Comparison of ENCODE assay signal across 21 cellular contexts in genomic region chr3:72418149-72418686, GRCh38. TPM values are rescaled to one million over a fixed set of nuclear protein-coding genes. Genes with fewer than 3 reads are reported as not detected.
A peak's percentile ranks its signal among the peaks of the same experiment; 100 is the strongest.
DNase-seq lines count a peak whose midpoint lies in the region; ATAC-seq, FAIRE-seq and TF ChIP-seq lines count a peak whose summit lies in the region.
"Had no signal": no experiment of that assay in that cellular context is flagged by ENCODE, and none has a peak within 500 bp of the region (broad histone marks: within the 10 kb centered on the region; RNA-seq: fewer than 3 reads in every experiment).

No MANE protein-coding gene starts in this region.

- POLR2A ChIA-PET in WTC11 (lab: Charles Lee), result no interaction called here

- no peaks in the 10 kb centered on the region for H3K27me3 Mint-ChIP-seq in activated T-helper 2 cell treated with anti-CD3 and anti-CD28 coated beads, Interferon-gamma antibody, Interleukin-2, Interleukin-4, amounts not matched to agents 10 μg/mL and 5 μg/mL and 100 μg/mL, durations not matched to agents 14 hours and 24 hours and 36 hours (ENCODE audit: low read depth)
- no peaks in the 10 kb centered on the region for H3K27me3 Mint-ChIP-seq in WTC11 (ENCODE audit: low read depth)
- H3K27me3 Mint-ChIP-seq: progenitor cell of endocrine pancreas had no signal

- peaks cover 61% of the 10 kb centered on the region for H3K36me3 Mint-ChIP-seq in activated T-helper 2 cell treated with anti-CD3 and anti-CD28 coated beads, Interferon-gamma antibody, Interleukin-2, Interleukin-4, amounts not matched to agents 10 μg/mL and 5 μg/mL and 100 μg/mL, durations not matched to agents 14 hours and 24 hours and 36 hours (ENCODE audit: low read depth)
- peaks cover 26% of the 10 kb centered on the region for H3K36me3 Mint-ChIP-seq in WTC11

- peaks cover 64% of the 10 kb centered on the region for H3K4me1 Mint-ChIP-seq in activated T-helper 2 cell treated with anti-CD3 and anti-CD28 coated beads, Interferon-gamma antibody, Interleukin-2, Interleukin-4, amounts not matched to agents 10 μg/mL and 5 μg/mL and 100 μg/mL, durations not matched to agents 14 hours and 24 hours and 36 hours (ENCODE audit: low read depth)
- peaks cover 47% of the 10 kb centered on the region for H3K4me1 Mint-ChIP-seq in WTC11

- no peaks in the 10 kb centered on the region for H3K4me1 ChIP-seq in breast epithelium

- no peak overlapping the region for H3K4me3 ChIP-seq in GM06990 (replicated peaks; ENCODE audit: low read depth, low read length)
- no peak overlapping the region for H3K4me3 ChIP-seq in breast epithelium
- H3K4me3 ChIP-seq: suprapubic skin had no signal

- H3K27ac ChIP-seq in breast epithelium, result no peak overlapping the region
- H3K27ac ChIP-seq: RWPE1, suprapubic skin had no signal

- H3K9me3 ChIP-seq in breast epithelium, result peaks cover 0 to 15% of the 10 kb centered on the region in 2 donors

- TF ChIP-seq CTCF in GM06990 (IDR thresholded peaks at IDR 0.05; ENCODE audit: insufficient read depth, low read length, poor library complexity, severe bottlenecking) (no peak), breast epithelium (IDR thresholded peaks at IDR 0.05) (no peak), WTC11 (IDR thresholded peaks at IDR 0.05) (no peak)

- DNase-seq in activated CD4-positive, CD25-positive, alpha-beta regulatory T cell treated with anti-CD3 and anti-CD28 coated beads, Interleukin-2, amount 50 U/mL, for 72 hours, result no peak
- DNase-seq in GM06990 (ENCODE audit: extremely low read depth, insufficient read length), result peak; percentile 9
- no peak for DNase-seq in activated T-helper 2 cell treated with anti-CD3 and anti-CD28 coated beads, Interferon-gamma antibody, Interleukin-2, Interleukin-4, amounts not matched to agents 10 μg/mL and 5 μg/mL and 100 μg/mL, durations not matched to agents 14 hours and 24 hours and 36 hours (ENCODE audit: low spot score)
- no peak for DNase-seq in frontal cortex (ENCODE audit: low spot score in 2 of 2)
- no peak for DNase-seq in breast epithelium (ENCODE audit: low spot score in 2 of 2)
- DNase-seq in NCI-H1092 treated with DMSO at 0.1 percent for 48 hours (lab: John Stamatoyannopoulos, UW), result no peak
- DNase-seq in WTC11 (ENCODE audit: low spot score), result no peak
- DNase-seq: activated CD4-positive, alpha-beta T cell treated with anti-CD3 and anti-CD28 coated beads, Interleukin-2, amount 50 U/mL, for 4 hours; aorta; endodermal cell; NCI-H187; NK-92 treated with Interleukin-12 subunit alpha and Interleukin-12 subunit beta, amount 100 ng/mL, for 24 hours; stimulated activated CD4-positive, alpha-beta T cell treated with anti-CD3 and anti-CD28 coated beads, Interleukin-2, amount 100 ng/mL, for 48 hours; SW 1271 had no signal

- H3K4me3 Mint-ChIP-seq in activated T-helper 2 cell treated with anti-CD3 and anti-CD28 coated beads, Interferon-gamma antibody, Interleukin-2, Interleukin-4, amounts not matched to agents 10 μg/mL and 5 μg/mL and 100 μg/mL, durations not matched to agents 14 hours and 24 hours and 36 hours (ENCODE audit: low read depth), result no peak overlapping the region
- H3K4me3 Mint-ChIP-seq in WTC11, result no peak overlapping the region
- H3K4me3 Mint-ChIP-seq: CD14-positive monocyte, endodermal cell, nephron had no signal

- peak; percentile 61 for FAIRE-seq in frontal cortex (lab: Jason Lieb, UNC)
- FAIRE-seq: TTC549 had no signal

- peak overlapping the region; percentile 40 for H3K27ac Mint-ChIP-seq in activated T-helper 2 cell treated with anti-CD3 and anti-CD28 coated beads, Interferon-gamma antibody, Interleukin-2, Interleukin-4, amounts not matched to agents 10 μg/mL and 5 μg/mL and 100 μg/mL, durations not matched to agents 14 hours and 24 hours and 36 hours
- H3K27ac Mint-ChIP-seq in WTC11, result no peak overlapping the region
- H3K27ac Mint-ChIP-seq: endodermal cell, nephron had no signal

- CTCF ChIA-PET in WTC11 (lab: Charles Lee), result no interaction called here

- ATAC-seq in activated CD4-positive, CD25-positive, alpha-beta regulatory T cell treated with anti-CD3 and anti-CD28 coated beads, Interleukin-2, amount 50 U/mL, for 24 hours, result peak; percentile 76 to 91
- no peak for ATAC-seq in WTC11

- TF ChIP-seq POLR2A in breast epithelium (IDR thresholded peaks at IDR 0.05), result no peak

- H3K36me3 ChIP-seq in GM06990 (ENCODE audit: control insufficient read depth, insufficient read depth, low read length), result no peaks in the 10 kb centered on the region
- H3K36me3 ChIP-seq in breast epithelium, result no peaks in the 10 kb centered on the region
- H3K36me3 ChIP-seq: suprapubic skin had no signal

- intact Hi-C loops in activated T-helper 2 cell treated with anti-CD3 and anti-CD28 coated beads, Interferon-gamma antibody, Interleukin-2, Interleukin-4, amounts not matched to agents 10 μg/mL and 5 μg/mL and 100 μg/mL, durations not matched to agents 14 hours and 24 hours and 36 hours (cut with micrococcal nuclease), result loop anchor here (1.0 to 2.0 kb wide), 3 partner anchors 8 to 439 kb away; no protein-coding TSS in a partner anchor
- intact Hi-C loops in breast epithelium (cut with DNase I; ENCODE audit: low total_unique reads), result no loop called here

- H3K27me3 ChIP-seq in GM06990 (replicated peaks; ENCODE audit: control insufficient read depth, insufficient read depth, low read length) (no peaks in the 10 kb centered on the region), breast epithelium (no peaks in the 10 kb centered on the region)
- H3K27me3 ChIP-seq: suprapubic skin had no signal

- H3K9me3 Mint-ChIP-seq in activated T-helper 2 cell treated with anti-CD3 and anti-CD28 coated beads, Interferon-gamma antibody, Interleukin-2, Interleukin-4, amounts not matched to agents 10 μg/mL and 5 μg/mL and 100 μg/mL, durations not matched to agents 14 hours and 24 hours and 36 hours, result peaks cover 22% of the 10 kb centered on the region
- peaks cover 24% of the 10 kb centered on the region for H3K9me3 Mint-ChIP-seq in WTC11

TF ChIP-seq in WTC11, 78 proteins besides CTCF, POLR2A, EP300 and RAD21 (continues in another document):
- TF ChIP-seq NFE2L1 (CRISPR knock-in tag; IDR thresholded peaks at IDR 0.05), result no peak
- TF ChIP-seq ZNF232 (CRISPR knock-in tag; IDR thresholded peaks at IDR 0.05), result no peak
- TF ChIP-seq ZNF671 (CRISPR knock-in tag; IDR thresholded peaks at IDR 0.05), result no peak
- no peak for TF ChIP-seq RELA (CRISPR knock-in tag; IDR thresholded peaks at IDR 0.05; ENCODE audit: borderline replicate concordance)
- TF ChIP-seq ZBTB43 (CRISPR knock-in tag; IDR thresholded peaks at IDR 0.05), result no peak
- TF ChIP-seq ELF4 (CRISPR knock-in tag; IDR thresholded peaks at IDR 0.05; ENCODE audit: low read depth), result no peak
- no peak for TF ChIP-seq JUN (CRISPR knock-in tag; IDR thresholded peaks at IDR 0.05)
- TF ChIP-seq FOXP4 (CRISPR knock-in tag; IDR thresholded peaks at IDR 0.05), result no peak
- no peak for TF ChIP-seq CREB1 (CRISPR knock-in tag; IDR thresholded peaks at IDR 0.05)
- TF ChIP-seq ZNF138 (CRISPR knock-in tag; conservative IDR thresholded peaks at IDR 0.05), result no peak
- no peak for TF ChIP-seq FOXP1 (CRISPR knock-in tag; IDR thresholded peaks at IDR 0.05; ENCODE audit: borderline replicate concordance)
- no peak for TF ChIP-seq EMX1 (CRISPR knock-in tag; IDR thresholded peaks at IDR 0.05)
- no peak for TF ChIP-seq IRF2 (CRISPR knock-in tag; IDR thresholded peaks at IDR 0.05; ENCODE audit: borderline replicate concordance, low read depth)

RNA-seq across cellular contexts. Expression of gene RYBP, which starts 28.2 kb away (rescaled TPM):
- total RNA-seq in activated T-helper 2 cell treated with anti-CD3 and anti-CD28 coated beads, Interferon-gamma antibody, Interleukin-2, Interleukin-4, amounts not matched to agents 10 μg/mL and 5 μg/mL and 100 μg/mL, durations not matched to agents 14 hours and 24 hours and 36 hours, result 78.1 and 78.3 TPM in 2 replicates
- total RNA-seq in frontal cortex (30.6 TPM), breast epithelium (10 to 100 TPM in 2 of 3 donors, 1 to 10 TPM in 1; 9.4 to 15.5 (median 11.8) TPM), WTC11 (2021) (20.0 to 21.4 TPM (median 20.0 TPM) in 3 replicates)
